Comparison of ENCODE assay signal across 17 cellular contexts in genomic region chr11:88474655-88475054, GRCh38.
"Had no signal": no experiment of that assay in that cellular context is flagged by ENCODE, and none has a peak within 500 bp of the region (broad histone marks: within the 10 kb centered on the region; RNA-seq: fewer than 3 reads in every experiment).

No MANE protein-coding gene starts in this region.

- H3K27me3 ChIP-seq: colonic mucosa, esophagus muscularis mucosa, hepatocyte, left lung had no signal

- H3K36me3 ChIP-seq: colonic mucosa, esophagus muscularis mucosa, left lung had no signal

- H3K79me2 ChIP-seq: hepatocyte, parathyroid adenoma had no signal

- H3K9ac ChIP-seq: parathyroid adenoma had no signal

- ATAC-seq: activated CD8-positive, alpha-beta T cell treated with anti-CD3 and anti-CD28 coated beads, Interleukin-2, amount 10 ng/mL, durations not matched to agents 7 days and 5 days; activated naive CD4-positive, alpha-beta T cell treated with anti-CD3 and anti-CD28 coated beads, Interleukin-2, amount 50 U/mL, for 72 hours; left lung; WTC11 had no signal

- H3K4me1 Mint-ChIP-seq: naive B cell, WTC11 had no signal

- H3K4me1 ChIP-seq: colonic mucosa, left lung, parathyroid adenoma had no signal

- H3K4me2 ChIP-seq: hepatocyte had no signal

- DNase-seq: activated CD4-positive, alpha-beta T cell treated with anti-CD3 and anti-CD28 coated beads for 4 hours; activated CD8-positive, alpha-beta memory T cell treated with anti-CD3 and anti-CD28 coated beads, Interleukin-2, amount 50 U/mL, for 4 hours; activated CD8-positive, alpha-beta T cell treated with anti-CD3 and anti-CD28 coated beads, Interleukin-2, amount 10 ng/mL, durations not matched to agents 7 days and 5 days; activated effector memory CD4-positive, alpha-beta T cell treated with anti-CD3 and anti-CD28 coated beads, Interleukin-2, amount 50 U/mL, for 16 hours; activated T-cell treated with anti-CD3 and anti-CD28 coated beads, Interleukin-2, amount 50 U/mL, for 48 hours; central memory CD4-positive, alpha-beta T cell; colonic mucosa; left lung; mammary epithelial cell; naive B cell; stimulated activated CD4-positive, alpha-beta T cell treated with anti-CD3 and anti-CD28 coated beads, Interleukin-12 subunit alpha, Interleukin-12 subunit beta, amount 100 ng/mL, for 4 hours; stimulated activated CD4-positive, alpha-beta T cell treated with anti-CD3 and anti-CD28 coated beads, Interleukin-2, amount 100 ng/mL, for 24 hours had no signal

- H3K4me3 Mint-ChIP-seq: activated CD8-positive, alpha-beta T cell treated with anti-CD3 and anti-CD28 coated beads, Interleukin-2, amount 10 ng/mL, durations not matched to agents 7 days and 5 days; WTC11 had no signal

- H3K27ac ChIP-seq: colonic mucosa, esophagus muscularis mucosa, hepatocyte, left lung, parathyroid adenoma had no signal

- H3K9me3 Mint-ChIP-seq: activated naive CD4-positive, alpha-beta T cell treated with anti-CD3 and anti-CD28 coated beads, Interleukin-2, amount 50 U/mL, for 72 hours; naive B cell; WTC11 had no signal

- H3K9me3 ChIP-seq: colonic mucosa, esophagus muscularis mucosa, left lung had no signal

- H3K27ac Mint-ChIP-seq: activated CD8-positive, alpha-beta T cell treated with anti-CD3 and anti-CD28 coated beads, Interleukin-2, amount 10 ng/mL, durations not matched to agents 7 days and 5 days; activated naive CD4-positive, alpha-beta T cell treated with anti-CD3 and anti-CD28 coated beads, Interleukin-2, amount 50 U/mL, for 72 hours; naive B cell; WTC11 had no signal

- H2AFZ ChIP-seq: hepatocyte, parathyroid adenoma had no signal

- H3K4me3 ChIP-seq: colonic mucosa, esophagus muscularis mucosa, hepatocyte, left lung had no signal

- H3K36me3 Mint-ChIP-seq: activated naive CD4-positive, alpha-beta T cell treated with anti-CD3 and anti-CD28 coated beads, Interleukin-2, amount 50 U/mL, for 72 hours; naive B cell; WTC11 had no signal
